8 cellular contexts compared by ENCODE assay signal in genomic region chr14:75278422-75279152, GRCh38. TPM values are rescaled to one million over a fixed set of nuclear protein-coding genes. Genes with fewer than 3 reads are reported as not detected.
DNase-seq lines count a peak whose midpoint lies in the region; ATAC-seq, FAIRE-seq and TF ChIP-seq lines count a peak whose summit lies in the region.

TSS of gene FOS (plus strand) at chr14:75278828. CDS start at chr14:75278983, 155 bp downstream.

- no peaks in the 10 kb centered on the region for H3K9me3 ChIP-seq in Loucy (ENCODE audit: insufficient read depth, low read depth, low read length)

- H3K9me3 Mint-ChIP-seq in activated T-helper 2 cell treated with anti-CD3 and anti-CD28 coated beads, Interferon-gamma antibody, Interleukin-2, Interleukin-4, amounts not matched to agents 10 μg/mL and 5 μg/mL and 100 μg/mL, durations not matched to agents 14 hours and 24 hours and 36 hours, result no peaks in the 10 kb centered on the region
- H3K9me3 Mint-ChIP-seq in natural killer cell, result no peaks in the 10 kb centered on the region

- TF ChIP-seq CTCF in Loucy (conservative IDR thresholded peaks at IDR 0.05; ENCODE audit: low read length) (no peak), RWPE1 (conservative IDR thresholded peaks at IDR 0.05; ENCODE audit: low read depth) (no peak), natural killer cell (IDR thresholded peaks at IDR 0.05) (no peak)

- DNase-seq in EL (peak; percentile 93), H54 (ENCODE audit: insufficient read length, low spot score) (peak; percentile 78), RWPE1 (ENCODE audit: low spot score) (peak; percentile 99), fibroblast of peridontal ligament (ENCODE audit: extremely low read depth) (peak; percentile 96), natural killer cell (peak; percentile 94)
- peak; percentile 87 for DNase-seq in activated T-helper 2 cell treated with anti-CD3 and anti-CD28 coated beads, Interferon-gamma antibody, Interleukin-2, Interleukin-4, amounts not matched to agents 10 μg/mL and 5 μg/mL and 100 μg/mL, durations not matched to agents 14 hours and 24 hours and 36 hours (ENCODE audit: low spot score)
- DNase-seq in stimulated activated naive CD4-positive, alpha-beta T cell (lab: John Stamatoyannopoulos, UW), result peak; percentile 91 to 100 (median 96)

- peaks cover 5% of the 10 kb centered on the region for H4K20me1 ChIP-seq in Loucy (ENCODE audit: insufficient read depth, low read length, poor library complexity, severe bottlenecking)

- H3K4me3 Mint-ChIP-seq in activated T-helper 2 cell treated with anti-CD3 and anti-CD28 coated beads, Interferon-gamma antibody, Interleukin-2, Interleukin-4, amounts not matched to agents 10 μg/mL and 5 μg/mL and 100 μg/mL, durations not matched to agents 14 hours and 24 hours and 36 hours (ENCODE audit: low read depth), result peak within 1 kb of the TSS; percentile 95
- H3K4me3 Mint-ChIP-seq in natural killer cell, result peak within 1 kb of the TSS; percentile 93

- H3K27ac ChIP-seq in RWPE1, result peak within 1 kb of the TSS; percentile 97

- no peaks in the 10 kb centered on the region for H3F3A ChIP-seq in Loucy (ENCODE audit: low read depth)

- H3K27me3 Mint-ChIP-seq in activated T-helper 2 cell treated with anti-CD3 and anti-CD28 coated beads, Interferon-gamma antibody, Interleukin-2, Interleukin-4, amounts not matched to agents 10 μg/mL and 5 μg/mL and 100 μg/mL, durations not matched to agents 14 hours and 24 hours and 36 hours (ENCODE audit: low read depth), result peaks cover 55% of the 10 kb centered on the region
- H3K27me3 Mint-ChIP-seq in natural killer cell (ENCODE audit: low read depth in 2 of 2), result peaks cover 20 to 26% of the 10 kb centered on the region in 2 donors

- H3K36me3 ChIP-seq in Loucy (ENCODE audit: insufficient read depth, low read length), result no peaks in the 10 kb centered on the region

- H3K36me3 Mint-ChIP-seq in activated T-helper 2 cell treated with anti-CD3 and anti-CD28 coated beads, Interferon-gamma antibody, Interleukin-2, Interleukin-4, amounts not matched to agents 10 μg/mL and 5 μg/mL and 100 μg/mL, durations not matched to agents 14 hours and 24 hours and 36 hours (ENCODE audit: low read depth), result peaks cover 40% of the 10 kb centered on the region
- peaks cover 7% of the 10 kb centered on the region for H3K36me3 Mint-ChIP-seq in natural killer cell

- CTCF ChIA-PET in RWPE1 (lab: Yijun Ruan, JAX), result no interaction called here

- peaks cover 14% of the 10 kb centered on the region for H3K27me3 ChIP-seq in Loucy (ENCODE audit: insufficient read depth, low read length, poor library complexity, severe bottlenecking)

- peak within 1 kb of the TSS; percentile 63 for H3K9ac ChIP-seq in Loucy (ENCODE audit: low read depth, low read length, poor library complexity, severe bottlenecking)

- peaks cover 24% of the 10 kb centered on the region for H3K4me1 ChIP-seq in Loucy (ENCODE audit: insufficient read depth, low read length, poor library complexity, severe bottlenecking)

- H3K79me2 ChIP-seq in Loucy (ENCODE audit: insufficient read depth, low read length), result no peaks in the 10 kb centered on the region

- peak; percentile 62 to 84 (median 71) for ATAC-seq in natural killer cell

- H2AFZ ChIP-seq in Loucy (ENCODE audit: low read length), result peak within 1 kb of the TSS; percentile 97

- H3K9me2 ChIP-seq in Loucy (replicated peaks; ENCODE audit: low read depth, low read length), result no peaks in the 10 kb centered on the region

- H3K4me1 Mint-ChIP-seq in activated T-helper 2 cell treated with anti-CD3 and anti-CD28 coated beads, Interferon-gamma antibody, Interleukin-2, Interleukin-4, amounts not matched to agents 10 μg/mL and 5 μg/mL and 100 μg/mL, durations not matched to agents 14 hours and 24 hours and 36 hours (ENCODE audit: low read depth), result peaks cover 35% of the 10 kb centered on the region
- peaks cover 63 to 79% of the 10 kb centered on the region in 2 donors for H3K4me1 Mint-ChIP-seq in natural killer cell

- POLR2A ChIA-PET in RWPE1 (lab: Yijun Ruan, JAX; ENCODE audit: low non-redundant PET), result interaction anchor here (1.0 kb wide), 1 partner anchor 24 kb away, joined by 3 read pairs; no protein-coding TSS in a partner anchor

- peak within 1 kb of the TSS; percentile 97 for H3K27ac Mint-ChIP-seq in activated T-helper 2 cell treated with anti-CD3 and anti-CD28 coated beads, Interferon-gamma antibody, Interleukin-2, Interleukin-4, amounts not matched to agents 10 μg/mL and 5 μg/mL and 100 μg/mL, durations not matched to agents 14 hours and 24 hours and 36 hours
- H3K27ac Mint-ChIP-seq in natural killer cell, result peak within 1 kb of the TSS; percentile 93 to 95

- intact Hi-C loops in activated T-helper 2 cell treated with anti-CD3 and anti-CD28 coated beads, Interferon-gamma antibody, Interleukin-2, Interleukin-4, amounts not matched to agents 10 μg/mL and 5 μg/mL and 100 μg/mL, durations not matched to agents 14 hours and 24 hours and 36 hours (cut with micrococcal nuclease), result loop anchor here (1.0 to 5.0 kb wide), 5 partner anchors 16 to 121 kb away; partner anchors contain the start of gene TMED10
- intact Hi-C loops in natural killer cell (cut with micrococcal nuclease), result loop anchor here (1.0 kb wide), 4 partner anchors 16 to 102 kb away; partner anchors contain the start of gene TMED10

- no peak for FAIRE-seq in H54 (lab: Jason Lieb, UNC)

- TF ChIP-seq POLR2A in H54 (IDR thresholded peaks at IDR 0.05; ENCODE audit: low read depth, low read length), result peak; percentile 94

- peak within 1 kb of the TSS; percentile 71 for H3K4me3 ChIP-seq in Loucy (ENCODE audit: low read length, poor library complexity, severe bottlenecking)

- H3K4me2 ChIP-seq in Loucy (ENCODE audit: low read depth, low read length, poor library complexity, severe bottlenecking), result peak within 1 kb of the TSS; percentile 99

RNA-seq across cellular contexts. Expression of gene FOS, which starts in this region (rescaled TPM):
- total RNA-seq in activated T-helper 2 cell treated with anti-CD3 and anti-CD28 coated beads, Interferon-gamma antibody, Interleukin-2, Interleukin-4, amounts not matched to agents 10 μg/mL and 5 μg/mL and 100 μg/mL, durations not matched to agents 14 hours and 24 hours and 36 hours, result 24.7 and 27.8 TPM in 2 replicates
- total RNA-seq in natural killer cell, result 1,000 to 10,000 TPM; 2,527 to 3,257 (median 3,104) TPM

Comparison
In these comparisons a context has a peak if more than half of its experiments do, and no peak if none do; other contexts are left out.
1. Peak in every context shown above with its lines: DNase-seq, ATAC-seq, H3K4me3 ChIP-seq and H3K27ac ChIP-seq.
2. RNA of gene FOS (total RNA-seq): 2,527 to 3,257 TPM in natural killer cell; 24.7 to 27.8 TPM in activated T-helper 2 cell treated with anti-CD3 and anti-CD28 coated beads, Interferon-gamma antibody, Interleukin-2, Interleukin-4, amounts not matched to agents 10 μg/mL and 5 μg/mL and 100 μg/mL, durations not matched to agents 14 hours and 24 hours and 36 hours; every median in the first group is over 10 times any median in the second.